9 cellular contexts compared by ENCODE assay signal in the genomic region with DNA sequence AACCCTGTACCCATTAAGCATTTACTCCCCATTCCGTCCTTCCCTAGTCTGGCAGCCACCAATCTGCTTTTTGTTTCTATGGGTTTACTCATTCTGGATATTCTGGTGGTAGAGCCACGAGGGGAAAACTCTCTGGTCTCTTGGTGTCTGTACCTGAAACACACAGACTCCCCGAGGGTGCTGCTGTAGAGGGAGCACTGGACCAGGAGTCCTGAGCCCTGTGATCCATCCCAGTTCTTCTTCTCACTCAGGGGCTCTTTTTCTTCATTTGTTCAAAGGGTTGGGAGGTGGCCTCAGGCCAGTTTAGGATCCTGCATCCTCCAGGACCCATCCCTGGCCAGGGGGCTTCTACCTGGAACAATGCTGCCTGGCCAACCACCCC. TPM values are rescaled to one million over a fixed set of nuclear protein-coding genes. Genes with fewer than 3 reads are reported as not detected.
DNase-seq lines count a peak whose midpoint lies in the region; ATAC-seq and TF ChIP-seq lines count a peak whose summit lies in the region.
"Had no signal": no experiment of that assay in that cellular context is flagged by ENCODE, and none has a peak within 500 bp of the region (broad histone marks: within the 10 kb centered on the region; RNA-seq: fewer than 3 reads in every experiment).

No MANE protein-coding gene starts in this region.

- H3K4me3 Mint-ChIP-seq in endodermal cell: no peak overlapping the region
- H3K4me3 Mint-ChIP-seq: naive thymus-derived CD4-positive, alpha-beta T cell had no signal

- no peaks in the 10 kb centered on the region for H3K9me3 Mint-ChIP-seq in endodermal cell
- H3K9me3 Mint-ChIP-seq: naive thymus-derived CD4-positive, alpha-beta T cell had no signal

- CTCF ChIA-PET in HEK293 (lab: Yijun Ruan, JAX): interaction anchor here (0.7 to 2.3 kb wide), 6 partner anchors 19 to 60 kb away, joined by 3 to 22 read pairs (median 6); partner anchors contain the start of gene ACBD4

- no peaks in the 10 kb centered on the region for H3K36me3 Mint-ChIP-seq in endodermal cell (ENCODE audit: low read depth)
- H3K36me3 Mint-ChIP-seq: naive thymus-derived CD4-positive, alpha-beta T cell had no signal

- intact Hi-C loops in spleen (cut with DNase I; ENCODE audit: low total_unique reads): no loop called here

- TF ChIP-seq CTCF in HEK293 (tag by site-specific recombination; IDR thresholded peaks at IDR 0.05): no peak
- TF ChIP-seq CTCF in endodermal cell (conservative IDR thresholded peaks at IDR 0.05): no peak
- TF ChIP-seq CTCF in spleen (IDR thresholded peaks at IDR 0.05 in 8 of 11, conservative IDR thresholded peaks at IDR 0.05 in 3 of 11): no peak
- no peak for TF ChIP-seq CTCF in upper lobe of left lung (IDR thresholded peaks at IDR 0.05)

- ATAC-seq in GM18858 (IDR thresholded peaks at IDR 0.05; ENCODE audit: unreplicated experiment) (no peak), upper lobe of left lung (ENCODE audit: low FRiP score in 2 of 2) (no peak)
- ATAC-seq: naive thymus-derived CD4-positive, alpha-beta T cell had no signal

- WGBS in endodermal cell (ENCODE audit: insufficient coverage in 1 of 2, insufficient read length in 1 of 2), 2 experiments: 80 to 96% methylated on average over 2 to 3 of the region's 3 CpGs
- 67 to 88% (median 80%) methylated on average over 3 of the region's 3 CpGs for WGBS in spleen, 5 donors
- WGBS in upper lobe of left lung, 2 donors: 75 to 91% methylated on average over 3 of the region's 3 CpGs

- no peak for TF ChIP-seq EP300 in upper lobe of left lung (IDR thresholded peaks at IDR 0.05)

- H3K4me1 ChIP-seq in HEK293 (ENCODE audit: control insufficient read depth, insufficient read depth, low read length) (peaks cover 23% of the 10 kb centered on the region), endodermal cell (ENCODE audit: control insufficient read depth, insufficient read depth, low read length) (peaks cover 22% of the 10 kb centered on the region), spleen (peaks cover 0 to 52% (median 32%) of the 10 kb centered on the region in 6 donors), upper lobe of left lung (peaks cover 36 to 39% (median 36%) of the 10 kb centered on the region in 4 donors)

- peak overlapping the region; percentile 52; the same call in 1 of the 2 replicates for H3K27ac ChIP-seq in HEK293 (ENCODE audit: extremely low read depth, low read depth, low read length)
- H3K27ac ChIP-seq in endodermal cell (ENCODE audit: low read depth, low read length): no peak overlapping the region
- peak overlapping the region in 6 of 8 donors; percentile 13 to 68 (median 58) for H3K27ac ChIP-seq in spleen
- peak overlapping the region in 2 of 4 donors; percentile 31 to 60 for H3K27ac ChIP-seq in upper lobe of left lung

- H3K36me3 ChIP-seq in HEK293 (ENCODE audit: control insufficient read depth in 2 of 2, insufficient read depth in 1 of 2, low read length in 2 of 2) (peaks cover 0 to 2% of the 10 kb centered on the region in 2 experiments; a peak in 1 of 3 replicates), endodermal cell (ENCODE audit: control insufficient read depth, insufficient read depth, low read length) (no peaks in the 10 kb centered on the region), spleen (no peaks in the 10 kb centered on the region), upper lobe of left lung (no peaks in the 10 kb centered on the region)

- H3K27ac Mint-ChIP-seq in endodermal cell: peak overlapping the region; percentile 83

- no peaks in the 10 kb centered on the region for H3K27me3 ChIP-seq in endodermal cell (ENCODE audit: control insufficient read depth, insufficient read depth, low read length, poor library complexity, severe bottlenecking)
- H3K27me3 ChIP-seq in spleen (replicated peaks in 1 of 7): no peaks in the 10 kb centered on the region
- no peaks in the 10 kb centered on the region for H3K27me3 ChIP-seq in upper lobe of left lung

- H3K9me3 ChIP-seq in HEK293 (ENCODE audit: control insufficient read depth, insufficient read depth, low read depth, low read length) (no peaks in the 10 kb centered on the region), endodermal cell (ENCODE audit: control insufficient read depth, low read length) (no peaks in the 10 kb centered on the region), spleen (no peaks in the 10 kb centered on the region), upper lobe of left lung (no peaks in the 10 kb centered on the region)

- H3K4me3 ChIP-seq in HEK293 (ENCODE audit: low read depth, low read length) (no peak overlapping the region), endodermal cell (ENCODE audit: low read length) (no peak overlapping the region), spleen (no peak overlapping the region), upper lobe of left lung (no peak overlapping the region)

- peaks cover 27% of the 10 kb centered on the region for H3K4me1 Mint-ChIP-seq in endodermal cell

- H3K27me3 Mint-ChIP-seq in endodermal cell (ENCODE audit: insufficient read depth): no peaks in the 10 kb centered on the region
- H3K27me3 Mint-ChIP-seq: naive thymus-derived CD4-positive, alpha-beta T cell had no signal

- H3K9ac ChIP-seq in endodermal cell (ENCODE audit: extremely low read depth, low read length, poor library complexity, severe bottlenecking): no peak overlapping the region

- no peak for TF ChIP-seq POLR2A in spleen (IDR thresholded peaks at IDR 0.05)
- TF ChIP-seq POLR2A in upper lobe of left lung (IDR thresholded peaks at IDR 0.05): no peak

- POLR2A ChIA-PET in HEK293 (lab: Yijun Ruan, JAX): interaction anchor here (0.6 to 3.1 kb wide), 9 partner anchors 15 to 480 kb away, joined by 3 to 57 read pairs (median 5); partner anchors contain the start of genes HEXIM1 and HEXIM2

- no peak for DNase-seq in endodermal cell
- DNase-seq in spleen: no peak
- no peak for DNase-seq in NCI-H2227 (lab: John Stamatoyannopoulos, UW; ENCODE audit: unreplicated experiment)
- no peak for DNase-seq in upper lobe of left lung
- DNase-seq: foreskin melanocyte; naive thymus-derived CD4-positive, alpha-beta T cell; NCI-H446 treated with DMSO at 0.1 percent for 48 hours had no signal

TF ChIP-seq in HEK293, 187 proteins besides CTCF, POLR2A, EP300 and RAD21:
- no peak for TF ChIP-seq KLF17 (tag by site-specific recombination; IDR thresholded peaks at IDR 0.05)

RNA-seq across cellular contexts. Expression of gene HEXIM2, which starts 14.1 kb away (rescaled TPM):
- total RNA-seq in endodermal cell: 10 to 100 TPM; 12.9 to 13.1 TPM
- 8.6 TPM for polyA plus RNA-seq in endodermal cell (2013, experiment 1 of 2)
- 7.7 TPM for polyA plus RNA-seq in endodermal cell (2013, experiment 2 of 2)
- total RNA-seq in spleen: 1 to 10 TPM; 4.0 to 9.4 (median 6.1) TPM
- 10 to 100 TPM in 1 of 3 donors, 1 to 10 TPM in 2; 8.7 to 10.4 (median 9.9) TPM for polyA plus RNA-seq in spleen
- 10 to 100 TPM in 2 of 6 donors, 1 to 10 TPM in 4; 4.1 to 14.7 (median 9.3) TPM for total RNA-seq in upper lobe of left lung

RNA-seq across cellular contexts. Expression of gene HEXIM1, which starts 27.5 kb away (rescaled TPM):
- total RNA-seq in endodermal cell (10 to 100 TPM; 37.0 to 39.2 TPM), spleen (10 to 100 TPM; 23.4 to 43.1 (median 27.8) TPM), upper lobe of left lung (10 to 100 TPM; 19.9 to 43.8 (median 32.3) TPM)
- 20.1 TPM for polyA plus RNA-seq in endodermal cell (2013, experiment 1 of 2)
- polyA plus RNA-seq in endodermal cell (2013, experiment 2 of 2): 19.4 TPM
- polyA plus RNA-seq in spleen: 10 to 100 TPM; 12.9 to 26.7 (median 15.1) TPM

RNA-seq across cellular contexts. Expression of gene ACBD4, which starts 40.3 kb away (rescaled TPM):
- total RNA-seq in endodermal cell: 10 to 100 TPM; 17.4 to 19.5 TPM
- polyA plus RNA-seq in endodermal cell (2013, experiment 1 of 2): 6.8 TPM
- polyA plus RNA-seq in endodermal cell (2013, experiment 2 of 2): 6.0 TPM
- 10 to 100 TPM; 14.1 to 24.6 (median 20.2) TPM for total RNA-seq in spleen
- polyA plus RNA-seq in spleen: 10 to 100 TPM; 22.8 to 32.8 (median 31.8) TPM
- total RNA-seq in upper lobe of left lung: 10 to 100 TPM in 5 of 6 donors, 1 to 10 TPM in 1; 9.7 to 68.1 (median 23.4) TPM

RNA-seq across cellular contexts. Expression of gene PLCD3, which starts 43.4 kb away (rescaled TPM):
- 10 to 100 TPM; 34.8 to 42.9 TPM for total RNA-seq in endodermal cell
- 16.1 TPM for polyA plus RNA-seq in endodermal cell (2013, experiment 1 of 2)
- 20.9 TPM for polyA plus RNA-seq in endodermal cell (2013, experiment 2 of 2)
- 1 to 10 TPM; 2.8 to 9.9 (median 7.1) TPM for total RNA-seq in spleen
- polyA plus RNA-seq in spleen: 1 to 10 TPM; 1.5 to 3.5 (median 3.4) TPM
- total RNA-seq in upper lobe of left lung: 10 to 100 TPM; 24.2 to 65.6 (median 50.6) TPM

RNA-seq across cellular contexts. Expression of gene FMNL1, which starts 45.9 kb away (rescaled TPM):
- total RNA-seq in endodermal cell (1 to 10 TPM; 3.5 to 4.5 TPM), spleen (100 to 1,000 TPM; 113 to 281 (median 190) TPM), upper lobe of left lung (100 to 1,000 TPM in 3 of 6 donors, 10 to 100 TPM in 3; 42.9 to 119 (median 98.3) TPM)
- polyA plus RNA-seq in endodermal cell (2013, experiment 1 of 2): 1.9 TPM
- polyA plus RNA-seq in endodermal cell (2013, experiment 2 of 2): 1.7 TPM
- polyA plus RNA-seq in spleen: 10 to 100 TPM; 40.8 to 71.8 (median 62.8) TPM
